ENCODE assay signal across 8 cellular contexts in the genomic region with DNA sequence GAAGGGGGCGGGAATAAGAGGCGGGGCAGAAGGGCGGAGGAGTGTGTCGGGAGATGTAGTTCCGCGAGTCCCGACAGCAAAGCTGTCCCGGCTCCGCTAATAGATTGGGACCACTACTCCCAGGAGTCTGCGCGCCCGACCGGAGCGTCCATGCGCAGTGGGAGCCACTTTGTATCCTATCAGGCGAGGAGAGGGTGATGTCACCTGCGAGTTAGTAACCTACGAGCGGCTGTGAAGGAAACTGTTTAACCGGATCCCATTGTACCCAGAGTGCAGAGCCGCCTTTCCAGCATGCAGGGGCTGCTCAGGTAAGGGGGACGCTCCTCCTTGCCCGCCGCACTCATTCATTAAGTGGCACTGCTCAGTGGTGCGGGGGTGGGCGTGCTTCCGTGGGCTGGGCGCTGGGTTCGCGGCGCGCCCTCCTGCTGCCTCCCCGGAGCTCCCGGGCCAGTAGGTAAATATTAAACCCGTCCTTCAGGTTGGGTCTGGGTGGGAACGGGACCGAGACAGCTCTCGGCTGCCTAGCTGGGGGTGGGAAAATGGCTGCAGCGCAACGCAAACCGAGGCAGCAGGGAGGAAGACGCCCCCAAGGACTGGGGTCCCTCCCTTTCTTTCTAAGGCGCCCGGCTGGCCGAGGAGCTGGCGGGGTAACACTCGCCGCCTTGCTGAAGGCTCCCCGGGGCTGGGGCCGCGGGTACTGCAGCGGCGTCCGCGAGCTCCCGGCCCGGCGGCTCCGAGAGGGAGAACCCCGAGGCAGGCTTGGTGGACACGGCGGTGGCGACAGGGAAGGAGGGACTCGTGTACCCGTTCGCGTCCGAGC. TPM values are rescaled to one million over a fixed set of nuclear protein-coding genes. Genes with fewer than 3 reads are reported as not detected.
A peak's percentile ranks its signal among the peaks of the same experiment; 100 is the strongest.
DNase-seq lines count a peak whose midpoint lies in the region; TF ChIP-seq lines count a peak whose summit lies in the region.

A gene (plus strand): TSS at position 207 of the 820 bp plus-strand sequence. CDS start 74,811 bp downstream, outside the sequence.

- H3K27ac ChIP-seq in MM.1S (ENCODE audit: low read length) (peak within 1 kb of the TSS; percentile 61; the same call in 1 of the 2 replicates), subcutaneous abdominal adipose tissue (ENCODE audit: low read depth, low read length) (peak within 1 kb of the TSS; percentile 89)

- DNase-seq in G401 (ENCODE audit: low spot score): peak; percentile 99
- peak; percentile 97 to 99 for DNase-seq in HAP-1 (ENCODE audit: low spot score in 2 of 2)
- DNase-seq in MM.1S: peak; percentile 95
- peak; percentile 97 for DNase-seq in SIG-M5 treated with dmso at 0.1 percent for 504 hours (lab: John Stamatoyannopoulos, UW; ENCODE audit: unreplicated experiment)
- peak; percentile 92 for DNase-seq in activated gamma-delta T cell treated with anti-CD3 and anti-CD28 coated beads, Interleukin-2, amount 50 U/mL, for 16 hours (ENCODE audit: low read depth)
- peak; percentile 98 to 99 for DNase-seq in foreskin fibroblast

- TF ChIP-seq CTCF in MM.1S (IDR thresholded peaks at IDR 0.05; ENCODE audit: low read length) (no peak), foreskin fibroblast (IDR thresholded peaks at IDR 0.05; ENCODE audit: low read depth, low read length) (no peak)

- H3K36me3 ChIP-seq in HAP-1 (replicated peaks): no peaks in the 10 kb centered on the region
- H3K36me3 ChIP-seq in MM.1S (replicated peaks; ENCODE audit: insufficient read depth, low read length): no peaks in the 10 kb centered on the region
- H3K36me3 ChIP-seq in neuron (ENCODE audit: insufficient read depth, low read length): no peaks in the 10 kb centered on the region
- no peaks in the 10 kb centered on the region for H3K36me3 ChIP-seq in subcutaneous abdominal adipose tissue (ENCODE audit: control insufficient read depth in 5 of 5, insufficient read depth in 5 of 5, low read length in 5 of 5)

- H3K27me3 ChIP-seq in HAP-1 (ENCODE audit: low read depth): no peaks in the 10 kb centered on the region
- H3K27me3 ChIP-seq in MM.1S (replicated peaks; ENCODE audit: insufficient read depth, low read length): no peaks in the 10 kb centered on the region
- H3K27me3 ChIP-seq in neuron (ENCODE audit: insufficient read depth, low read length): no peaks in the 10 kb centered on the region
- no peaks in the 10 kb centered on the region for H3K27me3 ChIP-seq in subcutaneous abdominal adipose tissue (ENCODE audit: control insufficient read depth in 5 of 5, insufficient read depth in 4 of 5, low read length in 5 of 5)

- H3K4me1 ChIP-seq in HAP-1 (peaks cover 25% of the 10 kb centered on the region), MM.1S (ENCODE audit: low read length) (peaks cover 7% of the 10 kb centered on the region; the same call in 1 of the 2 replicates), neuron (ENCODE audit: insufficient read depth, low read length) (peaks cover 36% of the 10 kb centered on the region), subcutaneous abdominal adipose tissue (ENCODE audit: control insufficient read depth in 5 of 5, insufficient read depth in 5 of 5, low read length in 5 of 5) (peaks cover 7 to 47% (median 39%) of the 10 kb centered on the region in 5 donors)

- H3K9ac ChIP-seq in MM.1S (ENCODE audit: low read length) (peak within 1 kb of the TSS; percentile 77), subcutaneous abdominal adipose tissue (ENCODE audit: low read length in 5 of 5) (peak within 1 kb of the TSS; percentile 76 to 92 (median 88))

- H3K4me2 ChIP-seq in MM.1S (ENCODE audit: low read depth, low read length): peak within 1 kb of the TSS; percentile 91

- peaks cover 8% of the 10 kb centered on the region; the same call in 1 of the 2 replicates for H3K79me2 ChIP-seq in MM.1S (ENCODE audit: low read length)

- 0 out of 2 replicates have a peak, but pooled peaks cover 3% of the 10 kb centered on the region for H3F3A ChIP-seq in MM.1S (ENCODE audit: insufficient read depth, low read length)

- H3K9me2 ChIP-seq in MM.1S (replicated peaks; ENCODE audit: insufficient read depth, low read length): no peaks in the 10 kb centered on the region

- in situ Hi-C loops in G401 (cut with HindIII; ENCODE audit: low sequenced_read_pairs) (no loop called here), HAP-1 (cut with MboI; ENCODE audit: low sequenced_read_pairs) (loop anchor here (5.0 kb wide), 1 partner anchor 56 kb away; no protein-coding TSS in a partner anchor)

- H4K20me1 ChIP-seq in MM.1S (ENCODE audit: insufficient read depth, low read length): no peaks in the 10 kb centered on the region

- H3K4me3 ChIP-seq in HAP-1: peak within 1 kb of the TSS; percentile 85
- peak within 1 kb of the TSS; percentile 85 for H3K4me3 ChIP-seq in MM.1S (ENCODE audit: low read length)
- peak within 1 kb of the TSS; percentile 87 to 89 for H3K4me3 ChIP-seq in foreskin fibroblast (ENCODE audit: low read depth in 1 of 2, low read length in 2 of 2)
- peak within 1 kb of the TSS; percentile 97 for H3K4me3 ChIP-seq in neuron (ENCODE audit: low read length)
- H3K4me3 ChIP-seq in subcutaneous abdominal adipose tissue (ENCODE audit: low read depth in 1 of 5, low read length in 5 of 5): peak within 1 kb of the TSS; percentile 91 to 98 (median 93)

- H3K9me3 ChIP-seq in HAP-1 (no peaks in the 10 kb centered on the region), MM.1S (replicated peaks; ENCODE audit: insufficient read depth, low read length) (no peaks in the 10 kb centered on the region), neuron (ENCODE audit: low read length) (no peaks in the 10 kb centered on the region), subcutaneous abdominal adipose tissue (ENCODE audit: control insufficient read depth in 5 of 5, low read length in 5 of 5) (no peaks in the 10 kb centered on the region)

- peak within 1 kb of the TSS; percentile 82 for H2AFZ ChIP-seq in MM.1S (ENCODE audit: low read length)
- H2AFZ ChIP-seq in neuron (ENCODE audit: low read depth, low read length): peak within 1 kb of the TSS; percentile 55

RNA-seq across cellular contexts. Expression of the gene that starts here (rescaled TPM):
- total RNA-seq in G401 (2014; rRNA removed; shearing (Covaris generic)): 0.27 and 2.3 TPM in 2 replicates

Comparison
In these comparisons a context has a peak if more than half of its experiments do, and no peak if none do; other contexts are left out.
1. Peak in every context shown above with its lines: DNase-seq, H3K4me3 ChIP-seq and H3K27ac ChIP-seq.